9 cellular contexts compared by ENCODE assay signal in the genomic region with DNA sequence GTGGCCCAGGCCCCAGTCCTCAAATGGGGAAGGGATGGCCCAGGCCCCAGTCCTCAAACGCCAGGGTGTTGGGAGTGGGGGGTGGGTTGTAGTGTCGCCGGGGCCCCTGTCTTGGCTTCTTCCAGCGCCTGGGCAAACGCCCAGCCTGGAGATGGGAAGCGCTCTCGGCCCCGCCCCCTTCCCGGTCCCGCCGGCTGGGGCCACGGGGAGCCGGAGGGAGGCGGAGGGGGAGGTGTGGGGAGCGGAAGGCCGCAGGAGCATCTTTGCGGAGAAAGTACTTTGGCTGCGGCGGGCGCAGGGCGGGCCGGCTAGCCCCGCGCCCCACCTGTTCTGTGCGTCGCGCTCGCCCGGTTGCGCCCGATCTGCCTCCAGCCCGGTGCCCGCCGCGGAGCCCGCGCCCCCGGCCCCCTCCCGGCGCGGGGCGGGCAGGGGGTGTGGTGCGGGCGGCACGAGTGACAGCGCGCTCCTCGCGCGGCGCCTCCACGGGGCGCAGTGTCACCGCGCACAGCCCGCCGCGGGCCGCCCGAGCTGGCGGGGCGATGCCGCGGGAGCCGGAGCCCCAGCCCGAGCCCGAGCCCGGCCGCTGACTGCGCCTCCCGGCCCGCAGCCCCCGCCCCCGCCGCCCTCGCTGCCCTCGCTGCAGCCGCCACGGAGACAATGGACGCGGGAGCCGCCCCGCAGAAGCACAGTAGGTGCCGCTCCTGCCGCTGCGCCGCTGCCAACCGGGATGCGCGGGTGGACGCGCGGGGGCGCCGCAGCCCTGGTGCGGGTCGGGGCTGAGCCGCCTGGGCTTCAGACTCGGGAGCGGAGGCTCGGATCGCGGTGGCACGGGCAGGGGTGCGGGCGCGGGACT. TPM values are rescaled to one million over a fixed set of nuclear protein-coding genes. Genes with fewer than 3 reads are reported as not detected.
A peak's percentile ranks its signal among the peaks of the same experiment; 100 is the strongest.
DNase-seq lines count a peak whose midpoint lies in the region; ATAC-seq lines count a peak whose summit lies in the region.
"Had no signal": no experiment of that assay in that cellular context is flagged by ENCODE, and none has a peak within 500 bp of the region (broad histone marks: within the 10 kb centered on the region; RNA-seq: fewer than 3 reads in every experiment).

No MANE protein-coding gene starts in this region.

- CTCF ChIA-PET in activated naive CD4-positive, alpha-beta T cell treated with anti-CD3 and anti-CD28 coated beads for 36 hours (lab: Charles Lee), result no interaction called here

- no peak overlapping the region for H3K27ac Mint-ChIP-seq in activated naive CD4-positive, alpha-beta T cell treated with anti-CD3 and anti-CD28 coated beads for 36 hours
- H3K27ac Mint-ChIP-seq in immature natural killer cell, result no peak overlapping the region
- H3K27ac Mint-ChIP-seq: dendritic cell treated with granulocyte-macrophage colony-stimulating factor and Interleukin-4, amounts not matched to agents 40 ng/mL and 50 ng/mL, for 4 days had no signal

- H3K27ac ChIP-seq in substantia nigra (ENCODE audit: low read depth, low read length, poor library complexity, severe bottlenecking), result peak overlapping the region; percentile 99

- H3K27me3 Mint-ChIP-seq in activated naive CD4-positive, alpha-beta T cell treated with anti-CD3 and anti-CD28 coated beads for 36 hours (ENCODE audit: low read depth), result peaks cover 7% of the 10 kb centered on the region
- peaks cover 0 to 2% (median 0%) of the 10 kb centered on the region in 3 donors for H3K27me3 Mint-ChIP-seq in immature natural killer cell (ENCODE audit: low read depth in 3 of 3)

- H3K36me3 Mint-ChIP-seq in activated naive CD4-positive, alpha-beta T cell treated with anti-CD3 and anti-CD28 coated beads for 36 hours (ENCODE audit: low read depth), result no peaks in the 10 kb centered on the region
- no peaks in the 10 kb centered on the region for H3K36me3 Mint-ChIP-seq in immature natural killer cell

- DNase-seq in activated gamma-delta T cell treated with Interleukin-2 at 50 U/mL for 16 hours (peak; percentile 13), activated gamma-delta T cell (lab: John Stamatoyannopoulos, UW) (no peak), immature natural killer cell (peak; percentile 8 to 22 (median 17)), substantia nigra (lab: John Stamatoyannopoulos, UW) (peak in 41 of 49 donors; percentile 24 to 83 (median 52))
- DNase-seq in activated naive CD4-positive, alpha-beta T cell treated with anti-CD3 and anti-CD28 coated beads for 36 hours, result peak; percentile 62
- DNase-seq in NK-92 treated with Interleukin-12 subunit alpha and Interleukin-12 subunit beta, amount 100 ng/mL, for 24 hours (lab: John Stamatoyannopoulos, UW), result no peak

- H3K9me3 Mint-ChIP-seq in activated naive CD4-positive, alpha-beta T cell treated with anti-CD3 and anti-CD28 coated beads for 36 hours, result no peaks in the 10 kb centered on the region
- no peaks in the 10 kb centered on the region for H3K9me3 Mint-ChIP-seq in immature natural killer cell
- H3K9me3 Mint-ChIP-seq: dendritic cell treated with granulocyte-macrophage colony-stimulating factor and Interleukin-4, amounts not matched to agents 40 ng/mL and 50 ng/mL, for 4 days had no signal

- intact Hi-C loops in activated naive CD4-positive, alpha-beta T cell treated with anti-CD3 and anti-CD28 coated beads for 36 hours (cut with micrococcal nuclease), result loop anchor here (1.0 kb wide), 1 partner anchor 104 kb away; no protein-coding TSS in a partner anchor

- ATAC-seq in HG02885 (IDR thresholded peaks at IDR 0.05; ENCODE audit: poor library complexity, unreplicated experiment), result no peak
- no peak for ATAC-seq in GM21825 (IDR thresholded peaks at IDR 0.05; ENCODE audit: unreplicated experiment)

- no peaks in the 10 kb centered on the region for H3K4me1 Mint-ChIP-seq in activated naive CD4-positive, alpha-beta T cell treated with anti-CD3 and anti-CD28 coated beads for 36 hours (ENCODE audit: low read depth)
- peaks cover 0 to 3% of the 10 kb centered on the region in 2 donors for H3K4me1 Mint-ChIP-seq in immature natural killer cell

- no peak overlapping the region for H3K4me3 Mint-ChIP-seq in activated naive CD4-positive, alpha-beta T cell treated with anti-CD3 and anti-CD28 coated beads for 36 hours
- H3K4me3 Mint-ChIP-seq in immature natural killer cell, result peak overlapping the region in 1 of 5 donors; percentile 38
- H3K4me3 Mint-ChIP-seq: dendritic cell treated with granulocyte-macrophage colony-stimulating factor and Interleukin-4, amounts not matched to agents 40 ng/mL and 50 ng/mL, for 4 days had no signal

RNA-seq across cellular contexts. Expression of a gene that starts 31.1 kb away (rescaled TPM):
- 1 to 10 TPM; 8.6 to 9.1 TPM for total RNA-seq in activated naive CD4-positive, alpha-beta T cell treated with anti-CD3 and anti-CD28 coated beads for 36 hours
- polyA plus RNA-seq in immature natural killer cell, result 10 to 100 TPM in 1 of 3 donors, 1 to 10 TPM in 2; 9.1 to 18.2 (median 9.3) TPM

RNA-seq across cellular contexts. Expression of a gene that starts 32.6 kb away (rescaled TPM):
- total RNA-seq in activated naive CD4-positive, alpha-beta T cell treated with anti-CD3 and anti-CD28 coated beads for 36 hours, result 1 to 10 TPM; 2.1 TPM
- 1 to 10 TPM in 2 of 3 donors, not detected in 1; 2.9 to 5.1 TPM for polyA plus RNA-seq in immature natural killer cell

RNA-seq across cellular contexts. Expression of a gene that starts 51.9 kb away (rescaled TPM):
- total RNA-seq in activated naive CD4-positive, alpha-beta T cell treated with anti-CD3 and anti-CD28 coated beads for 36 hours, result 100 to 1,000 TPM; 115 to 124 TPM
- 100 to 1,000 TPM; 185 to 216 (median 210) TPM for polyA plus RNA-seq in immature natural killer cell

RNA-seq across cellular contexts. Expression of a gene that starts 52.2 kb away (rescaled TPM):
- 1 to 10 TPM; 3.2 to 4.9 TPM for total RNA-seq in activated naive CD4-positive, alpha-beta T cell treated with anti-CD3 and anti-CD28 coated beads for 36 hours
- 1 to 10 TPM in 2 of 3 donors, under 1 TPM in 1; 0.89 to 4.0 (median 3.9) TPM for polyA plus RNA-seq in immature natural killer cell

Comparison
In these comparisons a context has a peak if more than half of its experiments do, and no peak if none do; other contexts are left out.
1. DNase-seq: peak in activated gamma-delta T cell treated with Interleukin-2 at 50 U/mL for 16 hours (single experiment), activated naive CD4-positive, alpha-beta T cell treated with anti-CD3 and anti-CD28 coated beads for 36 hours (single experiment), immature natural killer cell (3 of 3) and substantia nigra (41 of 49); none in activated gamma-delta T cell (single experiment) and NK-92 treated with Interleukin-12 subunit alpha and Interleukin-12 subunit beta, amount 100 ng/mL, for 24 hours (single experiment).